In the genomic region with DNA sequence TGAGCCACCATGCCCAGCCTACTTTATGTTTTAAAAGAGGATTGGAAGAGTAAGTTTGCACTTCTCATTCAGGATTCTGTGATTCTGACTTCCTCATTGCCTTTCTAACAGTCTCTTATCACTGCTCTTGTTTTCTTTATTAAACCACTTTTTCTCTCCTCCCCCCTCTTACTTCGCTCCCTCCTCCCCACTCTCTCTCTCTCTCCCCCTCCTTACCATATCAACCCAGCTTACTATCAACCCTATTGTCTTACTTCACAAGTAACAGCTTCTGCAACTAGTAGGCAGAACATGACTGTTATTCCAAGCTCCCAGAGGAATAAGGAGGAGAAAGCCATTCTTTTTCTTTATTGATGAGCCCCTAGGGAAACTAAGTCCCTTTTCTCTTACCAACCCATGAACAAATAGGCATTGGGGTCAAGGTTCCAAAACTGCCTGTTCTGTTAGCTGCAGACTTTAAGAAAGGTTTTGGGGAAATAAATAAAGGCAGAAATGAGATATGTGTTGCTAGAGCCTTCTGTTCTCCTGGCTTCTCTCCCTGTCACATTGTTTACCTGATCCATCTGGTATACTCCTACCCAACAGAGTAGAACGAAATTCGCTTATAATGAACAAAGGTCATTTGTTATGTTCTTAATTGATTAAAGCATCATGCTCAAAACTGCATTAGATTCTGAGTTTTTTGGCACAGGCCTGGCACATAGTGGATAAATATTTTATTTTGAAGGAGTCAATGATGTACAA, we compare ENCODE assay signal across 1 cellular context.
TF ChIP-seq lines count a peak whose summit lies in the region.

No MANE protein-coding gene starts in this region.

TF ChIP-seq in GM12878, 131 proteins besides CTCF, POLR2A, EP300 and RAD21 (continued from another document):
- TF ChIP-seq, protein P1, sequence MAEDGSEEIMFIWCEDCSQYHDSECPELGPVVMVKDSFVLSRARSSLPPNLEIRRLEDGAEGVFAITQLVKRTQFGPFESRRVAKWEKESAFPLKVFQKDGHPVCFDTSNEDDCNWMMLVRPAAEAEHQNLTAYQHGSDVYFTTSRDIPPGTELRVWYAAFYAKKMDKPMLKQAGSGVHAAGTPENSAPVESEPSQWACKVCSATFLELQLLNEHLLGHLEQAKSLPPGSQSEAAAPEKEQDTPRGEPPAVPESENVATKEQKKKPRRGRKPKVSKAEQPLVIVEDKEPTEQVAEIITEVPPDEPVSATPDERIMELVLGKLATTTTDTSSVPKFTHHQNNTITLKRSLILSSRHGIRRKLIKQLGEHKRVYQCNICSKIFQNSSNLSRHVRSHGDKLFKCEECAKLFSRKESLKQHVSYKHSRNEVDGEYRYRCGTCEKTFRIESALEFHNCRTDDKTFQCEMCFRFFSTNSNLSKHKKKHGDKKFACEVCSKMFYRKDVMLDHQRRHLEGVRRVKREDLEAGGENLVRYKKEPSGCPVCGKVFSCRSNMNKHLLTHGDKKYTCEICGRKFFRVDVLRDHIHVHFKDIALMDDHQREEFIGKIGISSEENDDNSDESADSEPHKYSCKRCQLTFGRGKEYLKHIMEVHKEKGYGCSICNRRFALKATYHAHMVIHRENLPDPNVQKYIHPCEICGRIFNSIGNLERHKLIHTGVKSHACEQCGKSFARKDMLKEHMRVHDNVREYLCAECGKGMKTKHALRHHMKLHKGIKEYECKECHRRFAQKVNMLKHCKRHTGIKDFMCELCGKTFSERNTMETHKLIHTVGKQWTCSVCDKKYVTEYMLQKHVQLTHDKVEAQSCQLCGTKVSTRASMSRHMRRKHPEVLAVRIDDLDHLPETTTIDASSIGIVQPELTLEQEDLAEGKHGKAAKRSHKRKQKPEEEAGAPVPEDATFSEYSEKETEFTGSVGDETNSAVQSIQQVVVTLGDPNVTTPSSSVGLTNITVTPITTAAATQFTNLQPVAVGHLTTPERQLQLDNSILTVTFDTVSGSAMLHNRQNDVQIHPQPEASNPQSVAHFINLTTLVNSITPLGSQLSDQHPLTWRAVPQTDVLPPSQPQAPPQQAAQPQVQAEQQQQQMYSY (CRISPR knock-in tag; IDR thresholded peaks at IDR 0.05), result no peak
- TF ChIP-seq MTA2 (IDR thresholded peaks at IDR 0.05; ENCODE audit: low read depth) (peak; percentile 63), SUZ12 (IDR thresholded peaks at IDR 0.05; ENCODE audit: unreplicated experiment) (no peak), NKRF (conservative IDR thresholded peaks at IDR 0.05) (no peak), E2F8 (IDR thresholded peaks at IDR 0.05; ENCODE audit: low read depth, partially characterized antibody) (no peak), NBN (IDR thresholded peaks at IDR 0.05) (peak; percentile 90), TCF12 (IDR thresholded peaks at IDR 0.05; ENCODE audit: low read depth, low read length) (no peak), ZNF274 (IDR thresholded peaks at IDR 0.05; ENCODE audit: insufficient read depth, insufficient read length) (no peak), GABPA (IDR thresholded peaks at IDR 0.05; ENCODE audit: low read depth) (no peak), TAF1 (IDR thresholded peaks at IDR 0.05; ENCODE audit: borderline replicate concordance, low read depth, low read length) (no peak), RFX5 (IDR thresholded peaks at IDR 0.05; ENCODE audit: low read depth, low read length) (no peak), BCL11A (IDR thresholded peaks at IDR 0.05; ENCODE audit: low read depth, low read length) (no peak), BACH1 (IDR thresholded peaks at IDR 0.05; ENCODE audit: borderline replicate concordance) (no peak)
- TF ChIP-seq, protein P2, sequence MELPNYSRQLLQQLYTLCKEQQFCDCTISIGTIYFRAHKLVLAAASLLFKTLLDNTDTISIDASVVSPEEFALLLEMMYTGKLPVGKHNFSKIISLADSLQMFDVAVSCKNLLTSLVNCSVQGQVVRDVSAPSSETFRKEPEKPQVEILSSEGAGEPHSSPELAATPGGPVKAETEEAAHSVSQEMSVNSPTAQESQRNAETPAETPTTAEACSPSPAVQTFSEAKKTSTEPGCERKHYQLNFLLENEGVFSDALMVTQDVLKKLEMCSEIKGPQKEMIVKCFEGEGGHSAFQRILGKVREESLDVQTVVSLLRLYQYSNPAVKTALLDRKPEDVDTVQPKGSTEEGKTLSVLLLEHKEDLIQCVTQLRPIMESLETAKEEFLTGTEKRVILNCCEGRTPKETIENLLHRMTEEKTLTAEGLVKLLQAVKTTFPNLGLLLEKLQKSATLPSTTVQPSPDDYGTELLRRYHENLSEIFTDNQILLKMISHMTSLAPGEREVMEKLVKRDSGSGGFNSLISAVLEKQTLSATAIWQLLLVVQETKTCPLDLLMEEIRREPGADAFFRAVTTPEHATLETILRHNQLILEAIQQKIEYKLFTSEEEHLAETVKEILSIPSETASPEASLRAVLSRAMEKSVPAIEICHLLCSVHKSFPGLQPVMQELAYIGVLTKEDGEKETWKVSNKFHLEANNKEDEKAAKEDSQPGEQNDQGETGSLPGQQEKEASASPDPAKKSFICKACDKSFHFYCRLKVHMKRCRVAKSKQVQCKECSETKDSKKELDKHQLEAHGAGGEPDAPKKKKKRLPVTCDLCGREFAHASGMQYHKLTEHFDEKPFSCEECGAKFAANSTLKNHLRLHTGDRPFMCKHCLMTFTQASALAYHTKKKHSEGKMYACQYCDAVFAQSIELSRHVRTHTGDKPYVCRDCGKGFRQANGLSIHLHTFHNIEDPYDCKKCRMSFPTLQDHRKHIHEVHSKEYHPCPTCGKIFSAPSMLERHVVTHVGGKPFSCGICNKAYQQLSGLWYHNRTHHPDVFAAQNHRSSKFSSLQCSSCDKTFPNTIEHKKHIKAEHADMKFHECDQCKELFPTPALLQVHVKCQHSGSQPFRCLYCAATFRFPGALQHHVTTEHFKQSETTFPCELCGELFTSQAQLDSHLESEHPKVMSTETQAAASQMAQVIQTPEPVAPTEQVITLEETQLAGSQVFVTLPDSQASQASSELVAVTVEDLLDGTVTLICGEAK (IDR thresholded peaks at IDR 0.05; ENCODE audit: borderline replicate concordance), result no peak; the same call in 1 of the 2 replicates
TF ChIP-seq in GM12878: peak in this region for 10.
